Comparison of ENCODE assay signal across 8 cellular contexts in the genomic region with DNA sequence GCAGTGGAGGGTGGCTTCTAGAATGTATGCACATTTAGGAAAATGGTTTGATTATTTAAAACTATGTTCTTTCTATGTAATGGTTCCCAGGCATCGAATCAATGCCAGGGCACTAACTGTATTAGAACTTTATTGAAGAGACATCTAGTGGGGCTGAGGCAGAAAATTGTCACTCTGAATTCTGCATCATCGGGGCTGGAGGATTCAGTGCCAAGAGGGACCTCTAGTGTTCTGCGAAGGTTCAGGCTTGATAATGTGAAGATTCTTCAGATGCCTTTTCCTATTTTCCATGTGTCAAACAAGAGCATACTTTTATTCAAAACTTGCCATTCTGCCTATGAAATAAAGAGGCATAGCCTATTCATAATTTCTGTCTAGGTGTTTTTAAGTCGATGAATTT.
A peak's percentile ranks its signal among the peaks of the same experiment; 100 is the strongest.
DNase-seq lines count a peak whose midpoint lies in the region; ATAC-seq and TF ChIP-seq lines count a peak whose summit lies in the region.

No MANE protein-coding gene starts in this region.

- WGBS in smooth muscle cell (ENCODE audit: low lambda C conversion rate) = 39% methylated on average over 4 of the region's 4 CpGs

- no peak overlapping the region for H3K27ac ChIP-seq in smooth muscle cell (ENCODE audit: low read depth)

- no peaks in the 10 kb centered on the region for H3K79me2 ChIP-seq in smooth muscle cell (ENCODE audit: low read depth)

- no peaks in the 10 kb centered on the region for H3F3A ChIP-seq in smooth muscle cell (ENCODE audit: low read depth)

- H3K4me2 ChIP-seq in smooth muscle cell = no peak overlapping the region

- H3K36me3 ChIP-seq in smooth muscle cell (ENCODE audit: low read depth) = no peaks in the 10 kb centered on the region

- ATAC-seq in HG02852 (IDR thresholded peaks at IDR 0.05; ENCODE audit: unreplicated experiment) = no peak
- no peak for ATAC-seq in GM18517 (IDR thresholded peaks at IDR 0.05; ENCODE audit: unreplicated experiment)
- no peak for ATAC-seq in activated CD4-positive, CD25-positive, alpha-beta regulatory T cell treated with anti-CD3 and anti-CD28 coated beads, Interleukin-2, amount 50 U/mL, for 24 hours

- H3K27me3 ChIP-seq in smooth muscle cell (ENCODE audit: low read depth) = no peaks in the 10 kb centered on the region

- no peak overlapping the region for H3K9ac ChIP-seq in smooth muscle cell (ENCODE audit: low read depth)

- no peak overlapping the region for H2AFZ ChIP-seq in smooth muscle cell (ENCODE audit: low read depth)

- no peaks in the 10 kb centered on the region for H4K20me1 ChIP-seq in smooth muscle cell (ENCODE audit: low read depth)

- TF ChIP-seq CTCF in fibroblast of mammary gland (conservative IDR thresholded peaks at IDR 0.05; ENCODE audit: control insufficient read depth, insufficient read depth, low read depth, low read length) (peak; percentile 58), smooth muscle cell (IDR thresholded peaks at IDR 0.05; ENCODE audit: borderline replicate concordance, insufficient read depth, poor library complexity, severe bottlenecking) (peak; percentile 36)

- H3K4me3 ChIP-seq in fibroblast of mammary gland (ENCODE audit: control insufficient read depth, low read depth, low read length) (no peak overlapping the region), smooth muscle cell (no peak overlapping the region)

- no peaks in the 10 kb centered on the region for H3K9me3 ChIP-seq in smooth muscle cell (replicated peaks; ENCODE audit: low read depth)

- DNase-seq in SIG-M5 treated with dmso at 0.1 percent for 504 hours (lab: John Stamatoyannopoulos, UW; ENCODE audit: unreplicated experiment) = peak; percentile 44
- no peak for DNase-seq in SIG-M5 (lab: John Stamatoyannopoulos, UW)
- DNase-seq in NCI-H748 (lab: John Stamatoyannopoulos, UW; ENCODE audit: unreplicated experiment) = peak; percentile 48
- peak; percentile 64 for DNase-seq in fibroblast of mammary gland (ENCODE audit: low read depth)
- DNase-seq in smooth muscle cell (lab: John Stamatoyannopoulos, UW; ENCODE audit: unreplicated experiment) = no peak

- H3K4me1 ChIP-seq in smooth muscle cell (ENCODE audit: low read depth) = peaks cover 16% of the 10 kb centered on the region

Comparison
In these comparisons a context has a peak if more than half of its experiments do, and no peak if none do; other contexts are left out.
1. DNase-seq: peak in SIG-M5 treated with dmso at 0.1 percent for 504 hours (single experiment), NCI-H748 (single experiment) and fibroblast of mammary gland (single experiment); none in SIG-M5 (single experiment) and smooth muscle cell (single experiment).